ENCODE assay signal across 1 cellular context in genomic region chr2:11506611-11506969, GRCh38.
TF ChIP-seq lines count a peak whose summit lies in the region.

No MANE protein-coding gene starts in this region.

TF ChIP-seq in HepG2, 621 proteins besides CTCF, POLR2A, EP300 and RAD21 (continued from another document and continues in another):
- TF ChIP-seq ZNF280D (CRISPR knock-in tag; IDR thresholded peaks at IDR 0.05) (no peak), NCOR1 (IDR thresholded peaks at IDR 0.05; ENCODE audit: borderline replicate concordance, low read length) (no peak), RNF2 (conservative IDR thresholded peaks at IDR 0.05; ENCODE audit: low read depth) (no peak), RXRA (CRISPR knock-in tag; IDR thresholded peaks at IDR 0.05) (peak; percentile 6; the same call in 1 of the 2 replicates), DMAP1 (CRISPR knock-in tag; IDR thresholded peaks at IDR 0.05) (no peak; the same call in 1 of the 2 replicates), ZNF501 (CRISPR knock-in tag; IDR thresholded peaks at IDR 0.05) (no peak), NR1H2 (CRISPR knock-in tag; IDR thresholded peaks at IDR 0.05; ENCODE audit: borderline replicate concordance, low read depth) (no peak), KLF16 (CRISPR knock-in tag; IDR thresholded peaks at IDR 0.05) (no peak), ZMYM4 (CRISPR knock-in tag; IDR thresholded peaks at IDR 0.05) (no peak), HDAC2 (CRISPR knock-in tag; IDR thresholded peaks at IDR 0.05) (peak; percentile 49; the same call in 1 of the 2 replicates), ZNF615 (CRISPR knock-in tag; IDR thresholded peaks at IDR 0.05; ENCODE audit: borderline replicate concordance) (no peak), ZNF83 (CRISPR knock-in tag; IDR thresholded peaks at IDR 0.05; ENCODE audit: borderline replicate concordance) (no peak), JDP2 (CRISPR knock-in tag; IDR thresholded peaks at IDR 0.05; ENCODE audit: borderline replicate concordance) (no peak), XBP1 (CRISPR knock-in tag; IDR thresholded peaks at IDR 0.05) (peak; percentile 48; the same call in 1 of the 2 replicates), ZNF530 (CRISPR knock-in tag; IDR thresholded peaks at IDR 0.05; ENCODE audit: low read depth) (no peak), CEBPG (CRISPR knock-in tag; IDR thresholded peaks at IDR 0.05) (no peak; the same call in 1 of the 2 replicates), TBP (CRISPR knock-in tag; IDR thresholded peaks at IDR 0.05) (no peak), ZNF383 (CRISPR knock-in tag; IDR thresholded peaks at IDR 0.05; ENCODE audit: borderline replicate concordance) (no peak), ISL2 (CRISPR knock-in tag; IDR thresholded peaks at IDR 0.05) (peak; percentile 36; the same call in 1 of the 2 replicates), CC2D1A (CRISPR knock-in tag; IDR thresholded peaks at IDR 0.05) (no peak), CHCHD3 (CRISPR knock-in tag; IDR thresholded peaks at IDR 0.05) (no peak), NAIF1 (CRISPR knock-in tag; IDR thresholded peaks at IDR 0.05; ENCODE audit: borderline replicate concordance) (no peak), ZSCAN25 (CRISPR knock-in tag; IDR thresholded peaks at IDR 0.05) (no peak), TOE1 (CRISPR knock-in tag; IDR thresholded peaks at IDR 0.05) (no peak), MAFF (IDR thresholded peaks at IDR 0.05; ENCODE audit: low read depth, low read length) (no peak), ZFP90 (CRISPR knock-in tag; IDR thresholded peaks at IDR 0.05; ENCODE audit: borderline replicate concordance) (no peak), SETDB1 (CRISPR knock-in tag; IDR thresholded peaks at IDR 0.05; ENCODE audit: borderline replicate concordance) (no peak), ZFP1 (CRISPR knock-in tag; IDR thresholded peaks at IDR 0.05) (no peak), ZNF20 (CRISPR knock-in tag; IDR thresholded peaks at IDR 0.05) (no peak), USF2 (IDR thresholded peaks at IDR 0.05; ENCODE audit: low read depth, low read length) (no peak), USF2 (CRISPR knock-in tag; IDR thresholded peaks at IDR 0.05; ENCODE audit: borderline replicate concordance) (no peak), ZNF737 (CRISPR knock-in tag; IDR thresholded peaks at IDR 0.05; ENCODE audit: borderline replicate concordance) (no peak), TFDP1 (CRISPR knock-in tag; IDR thresholded peaks at IDR 0.05; ENCODE audit: borderline replicate concordance) (no peak), ZNF562 (CRISPR knock-in tag; IDR thresholded peaks at IDR 0.05; ENCODE audit: borderline replicate concordance) (no peak), ZNF446 (CRISPR knock-in tag; IDR thresholded peaks at IDR 0.05) (no peak), ZNF17 (CRISPR knock-in tag; IDR thresholded peaks at IDR 0.05) (no peak), RCOR2 (CRISPR knock-in tag; IDR thresholded peaks at IDR 0.05) (peak; percentile 28; the same call in 1 of the 2 replicates), PLRG1 (conservative IDR thresholded peaks at IDR 0.05) (no peak)
- TF ChIP-seq, protein P1, sequence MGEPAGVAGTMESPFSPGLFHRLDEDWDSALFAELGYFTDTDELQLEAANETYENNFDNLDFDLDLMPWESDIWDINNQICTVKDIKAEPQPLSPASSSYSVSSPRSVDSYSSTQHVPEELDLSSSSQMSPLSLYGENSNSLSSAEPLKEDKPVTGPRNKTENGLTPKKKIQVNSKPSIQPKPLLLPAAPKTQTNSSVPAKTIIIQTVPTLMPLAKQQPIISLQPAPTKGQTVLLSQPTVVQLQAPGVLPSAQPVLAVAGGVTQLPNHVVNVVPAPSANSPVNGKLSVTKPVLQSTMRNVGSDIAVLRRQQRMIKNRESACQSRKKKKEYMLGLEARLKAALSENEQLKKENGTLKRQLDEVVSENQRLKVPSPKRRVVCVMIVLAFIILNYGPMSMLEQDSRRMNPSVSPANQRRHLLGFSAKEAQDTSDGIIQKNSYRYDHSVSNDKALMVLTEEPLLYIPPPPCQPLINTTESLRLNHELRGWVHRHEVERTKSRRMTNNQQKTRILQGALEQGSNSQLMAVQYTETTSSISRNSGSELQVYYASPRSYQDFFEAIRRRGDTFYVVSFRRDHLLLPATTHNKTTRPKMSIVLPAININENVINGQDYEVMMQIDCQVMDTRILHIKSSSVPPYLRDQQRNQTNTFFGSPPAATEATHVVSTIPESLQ (CRISPR knock-in tag; conservative IDR thresholded peaks at IDR 0.05): no peak
- TF ChIP-seq, protein P2, sequence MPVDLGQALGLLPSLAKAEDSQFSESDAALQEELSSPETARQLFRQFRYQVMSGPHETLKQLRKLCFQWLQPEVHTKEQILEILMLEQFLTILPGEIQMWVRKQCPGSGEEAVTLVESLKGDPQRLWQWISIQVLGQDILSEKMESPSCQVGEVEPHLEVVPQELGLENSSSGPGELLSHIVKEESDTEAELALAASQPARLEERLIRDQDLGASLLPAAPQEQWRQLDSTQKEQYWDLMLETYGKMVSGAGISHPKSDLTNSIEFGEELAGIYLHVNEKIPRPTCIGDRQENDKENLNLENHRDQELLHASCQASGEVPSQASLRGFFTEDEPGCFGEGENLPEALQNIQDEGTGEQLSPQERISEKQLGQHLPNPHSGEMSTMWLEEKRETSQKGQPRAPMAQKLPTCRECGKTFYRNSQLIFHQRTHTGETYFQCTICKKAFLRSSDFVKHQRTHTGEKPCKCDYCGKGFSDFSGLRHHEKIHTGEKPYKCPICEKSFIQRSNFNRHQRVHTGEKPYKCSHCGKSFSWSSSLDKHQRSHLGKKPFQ (CRISPR knock-in tag; IDR thresholded peaks at IDR 0.05; ENCODE audit: insufficient replicate concordance): peak; percentile 66
- TF ChIP-seq, protein P3, sequence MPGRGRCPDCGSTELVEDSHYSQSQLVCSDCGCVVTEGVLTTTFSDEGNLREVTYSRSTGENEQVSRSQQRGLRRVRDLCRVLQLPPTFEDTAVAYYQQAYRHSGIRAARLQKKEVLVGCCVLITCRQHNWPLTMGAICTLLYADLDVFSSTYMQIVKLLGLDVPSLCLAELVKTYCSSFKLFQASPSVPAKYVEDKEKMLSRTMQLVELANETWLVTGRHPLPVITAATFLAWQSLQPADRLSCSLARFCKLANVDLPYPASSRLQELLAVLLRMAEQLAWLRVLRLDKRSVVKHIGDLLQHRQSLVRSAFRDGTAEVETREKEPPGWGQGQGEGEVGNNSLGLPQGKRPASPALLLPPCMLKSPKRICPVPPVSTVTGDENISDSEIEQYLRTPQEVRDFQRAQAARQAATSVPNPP (CRISPR knock-in tag; IDR thresholded peaks at IDR 0.05): 0 out of 2 replicates have a peak, but pooled peaks have one; percentile 11
- TF ChIP-seq, protein P4, sequence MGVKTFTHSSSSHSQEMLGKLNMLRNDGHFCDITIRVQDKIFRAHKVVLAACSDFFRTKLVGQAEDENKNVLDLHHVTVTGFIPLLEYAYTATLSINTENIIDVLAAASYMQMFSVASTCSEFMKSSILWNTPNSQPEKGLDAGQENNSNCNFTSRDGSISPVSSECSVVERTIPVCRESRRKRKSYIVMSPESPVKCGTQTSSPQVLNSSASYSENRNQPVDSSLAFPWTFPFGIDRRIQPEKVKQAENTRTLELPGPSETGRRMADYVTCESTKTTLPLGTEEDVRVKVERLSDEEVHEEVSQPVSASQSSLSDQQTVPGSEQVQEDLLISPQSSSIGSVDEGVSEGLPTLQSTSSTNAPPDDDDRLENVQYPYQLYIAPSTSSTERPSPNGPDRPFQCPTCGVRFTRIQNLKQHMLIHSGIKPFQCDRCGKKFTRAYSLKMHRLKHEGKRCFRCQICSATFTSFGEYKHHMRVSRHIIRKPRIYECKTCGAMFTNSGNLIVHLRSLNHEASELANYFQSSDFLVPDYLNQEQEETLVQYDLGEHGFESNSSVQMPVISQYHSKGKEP (CRISPR knock-in tag; IDR thresholded peaks at IDR 0.05): no peak
- TF ChIP-seq, protein P5, sequence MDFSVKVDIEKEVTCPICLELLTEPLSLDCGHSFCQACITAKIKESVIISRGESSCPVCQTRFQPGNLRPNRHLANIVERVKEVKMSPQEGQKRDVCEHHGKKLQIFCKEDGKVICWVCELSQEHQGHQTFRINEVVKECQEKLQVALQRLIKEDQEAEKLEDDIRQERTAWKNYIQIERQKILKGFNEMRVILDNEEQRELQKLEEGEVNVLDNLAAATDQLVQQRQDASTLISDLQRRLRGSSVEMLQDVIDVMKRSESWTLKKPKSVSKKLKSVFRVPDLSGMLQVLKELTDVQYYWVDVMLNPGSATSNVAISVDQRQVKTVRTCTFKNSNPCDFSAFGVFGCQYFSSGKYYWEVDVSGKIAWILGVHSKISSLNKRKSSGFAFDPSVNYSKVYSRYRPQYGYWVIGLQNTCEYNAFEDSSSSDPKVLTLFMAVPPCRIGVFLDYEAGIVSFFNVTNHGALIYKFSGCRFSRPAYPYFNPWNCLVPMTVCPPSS (IDR thresholded peaks at IDR 0.05): no peak
- TF ChIP-seq, protein P6, sequence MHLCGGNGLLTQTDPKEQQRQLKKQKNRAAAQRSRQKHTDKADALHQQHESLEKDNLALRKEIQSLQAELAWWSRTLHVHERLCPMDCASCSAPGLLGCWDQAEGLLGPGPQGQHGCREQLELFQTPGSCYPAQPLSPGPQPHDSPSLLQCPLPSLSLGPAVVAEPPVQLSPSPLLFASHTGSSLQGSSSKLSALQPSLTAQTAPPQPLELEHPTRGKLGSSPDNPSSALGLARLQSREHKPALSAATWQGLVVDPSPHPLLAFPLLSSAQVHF (CRISPR knock-in tag; IDR thresholded peaks at IDR 0.05): no peak
- TF ChIP-seq, protein P7, sequence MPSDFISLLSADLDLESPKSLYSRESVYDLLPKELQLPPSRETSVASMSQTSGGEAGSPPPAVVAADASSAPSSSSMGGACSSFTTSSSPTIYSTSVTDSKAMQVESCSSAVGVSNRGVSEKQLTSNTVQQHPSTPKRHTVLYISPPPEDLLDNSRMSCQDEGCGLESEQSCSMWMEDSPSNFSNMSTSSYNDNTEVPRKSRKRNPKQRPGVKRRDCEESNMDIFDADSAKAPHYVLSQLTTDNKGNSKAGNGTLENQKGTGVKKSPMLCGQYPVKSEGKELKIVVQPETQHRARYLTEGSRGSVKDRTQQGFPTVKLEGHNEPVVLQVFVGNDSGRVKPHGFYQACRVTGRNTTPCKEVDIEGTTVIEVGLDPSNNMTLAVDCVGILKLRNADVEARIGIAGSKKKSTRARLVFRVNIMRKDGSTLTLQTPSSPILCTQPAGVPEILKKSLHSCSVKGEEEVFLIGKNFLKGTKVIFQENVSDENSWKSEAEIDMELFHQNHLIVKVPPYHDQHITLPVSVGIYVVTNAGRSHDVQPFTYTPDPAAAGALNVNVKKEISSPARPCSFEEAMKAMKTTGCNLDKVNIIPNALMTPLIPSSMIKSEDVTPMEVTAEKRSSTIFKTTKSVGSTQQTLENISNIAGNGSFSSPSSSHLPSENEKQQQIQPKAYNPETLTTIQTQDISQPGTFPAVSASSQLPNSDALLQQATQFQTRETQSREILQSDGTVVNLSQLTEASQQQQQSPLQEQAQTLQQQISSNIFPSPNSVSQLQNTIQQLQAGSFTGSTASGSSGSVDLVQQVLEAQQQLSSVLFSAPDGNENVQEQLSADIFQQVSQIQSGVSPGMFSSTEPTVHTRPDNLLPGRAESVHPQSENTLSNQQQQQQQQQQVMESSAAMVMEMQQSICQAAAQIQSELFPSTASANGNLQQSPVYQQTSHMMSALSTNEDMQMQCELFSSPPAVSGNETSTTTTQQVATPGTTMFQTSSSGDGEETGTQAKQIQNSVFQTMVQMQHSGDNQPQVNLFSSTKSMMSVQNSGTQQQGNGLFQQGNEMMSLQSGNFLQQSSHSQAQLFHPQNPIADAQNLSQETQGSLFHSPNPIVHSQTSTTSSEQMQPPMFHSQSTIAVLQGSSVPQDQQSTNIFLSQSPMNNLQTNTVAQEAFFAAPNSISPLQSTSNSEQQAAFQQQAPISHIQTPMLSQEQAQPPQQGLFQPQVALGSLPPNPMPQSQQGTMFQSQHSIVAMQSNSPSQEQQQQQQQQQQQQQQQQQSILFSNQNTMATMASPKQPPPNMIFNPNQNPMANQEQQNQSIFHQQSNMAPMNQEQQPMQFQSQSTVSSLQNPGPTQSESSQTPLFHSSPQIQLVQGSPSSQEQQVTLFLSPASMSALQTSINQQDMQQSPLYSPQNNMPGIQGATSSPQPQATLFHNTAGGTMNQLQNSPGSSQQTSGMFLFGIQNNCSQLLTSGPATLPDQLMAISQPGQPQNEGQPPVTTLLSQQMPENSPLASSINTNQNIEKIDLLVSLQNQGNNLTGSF (CRISPR knock-in tag; IDR thresholded peaks at IDR 0.05): no peak
